In genomic region chr14:92549853-92550244, GRCh38 we compare ENCODE assay signal across 12 cellular contexts. TPM values are rescaled to one million over a fixed set of nuclear protein-coding genes. Genes with fewer than 3 reads are reported as not detected.
DNase-seq lines count a peak whose midpoint lies in the region; ATAC-seq and TF ChIP-seq lines count a peak whose summit lies in the region.
"Had no signal": no experiment of that assay in that cellular context is flagged by ENCODE, and none has a peak within 500 bp of the region (broad histone marks: within the 10 kb centered on the region; RNA-seq: fewer than 3 reads in every experiment).

No MANE protein-coding gene starts in this region.

- H3K9ac ChIP-seq in rectal smooth muscle tissue (ENCODE audit: low read length): no peak overlapping the region

- peak overlapping the region; percentile 60 for H3K27ac ChIP-seq in rectal smooth muscle tissue (ENCODE audit: low read depth, low read length)

- peaks cover 17% of the 10 kb centered on the region for H3K4me1 ChIP-seq in rectal smooth muscle tissue (ENCODE audit: control insufficient read depth, insufficient read depth, low read length)

- no peak for ATAC-seq in GM21423 (IDR thresholded peaks at IDR 0.05; ENCODE audit: unreplicated experiment)
- ATAC-seq in activated CD4-positive, CD25-positive, alpha-beta regulatory T cell treated with anti-CD3 and anti-CD28 coated beads, Interleukin-2, amount 50 U/mL, for 24 hours: no peak
- ATAC-seq: PC-3; stimulated activated naive B cell treated with anti-CD40 and anti-IgM and Interleukin-4, amounts not matched to agents 10 μg/mL and 1 μg/mL and 100 μg/mL, for 72 hours had no signal

- DNase-seq in DMS 273 treated with DMSO at 0.1 percent for 48 hours (lab: John Stamatoyannopoulos, UW) (peak; percentile 35), NCI-H2227 treated with DMSO at 0.1 percent for 48 hours (lab: John Stamatoyannopoulos, UW) (peak; percentile 5), fibroblast of villous mesenchyme (ENCODE audit: low read depth) (peak; percentile 18), NCI-H1930 (lab: John Stamatoyannopoulos, UW) (no peak)
- DNase-seq in activated T-cell treated with anti-CD3 and anti-CD28 coated beads, Interleukin-2, amount 50 U/mL, for 1 hour: no peak
- DNase-seq: activated CD4-positive, alpha-beta memory T cell treated with anti-CD3 and anti-CD28 coated beads, Interleukin-2, amount 10 ng/mL, durations not matched to agents 7 days and 5 days; PC-3; retina; stimulated activated naive B cell treated with anti-CD40 and anti-IgM and Interleukin-4, amounts not matched to agents 10 μg/mL and 1 μg/mL and 100 μg/mL, for 72 hours had no signal

- no peaks in the 10 kb centered on the region for H3K27me3 ChIP-seq in rectal smooth muscle tissue (ENCODE audit: control insufficient read depth, insufficient read depth, low read length)

- TF ChIP-seq CTCF in fibroblast of villous mesenchyme (IDR thresholded peaks at IDR 0.05; ENCODE audit: insufficient read depth, low read depth, low read length): no peak

- H3K4me3 ChIP-seq in fibroblast of villous mesenchyme (ENCODE audit: low read depth, low read length) (no peak overlapping the region), rectal smooth muscle tissue (ENCODE audit: low read length) (no peak overlapping the region)

- H3K36me3 ChIP-seq in rectal smooth muscle tissue (ENCODE audit: control insufficient read depth, insufficient read depth, low read length): no peaks in the 10 kb centered on the region

RNA-seq across cellular contexts. Expression of gene RIN3, which starts 36.3 kb away (rescaled TPM):
- 7.3 and 7.4 TPM in 2 replicates for total RNA-seq in fibroblast of villous mesenchyme

Comparison
In these comparisons a context has a peak if more than half of its experiments do, and no peak if none do; other contexts are left out.
1. DNase-seq: peak in DMS 273 treated with DMSO at 0.1 percent for 48 hours (single experiment), NCI-H2227 treated with DMSO at 0.1 percent for 48 hours (single experiment) and fibroblast of villous mesenchyme (single experiment); none in NCI-H1930 (0 of 2) and activated T-cell treated with anti-CD3 and anti-CD28 coated beads, Interleukin-2, amount 50 U/mL, for 1 hour (single experiment).